9 cellular contexts compared by ENCODE assay signal in genomic region chr10:16828114-16828568, GRCh38. TPM values are rescaled to one million over a fixed set of nuclear protein-coding genes. Genes with fewer than 3 reads are reported as not detected.
DNase-seq lines count a peak whose midpoint lies in the region; ATAC-seq and TF ChIP-seq lines count a peak whose summit lies in the region.
"Had no signal": no experiment of that assay in that cellular context is flagged by ENCODE, and none has a peak within 500 bp of the region (broad histone marks: within the 10 kb centered on the region; RNA-seq: fewer than 3 reads in every experiment).

No MANE protein-coding gene starts in this region.

- H2AFZ ChIP-seq in KMS-11 (ENCODE audit: low read depth), result peak overlapping the region; percentile 39

- no peaks in the 10 kb centered on the region for H3K27me3 ChIP-seq in KMS-11 (ENCODE audit: insufficient read depth, low read depth)
- no peaks in the 10 kb centered on the region for H3K27me3 ChIP-seq in vagina

- peak; percentile 5 for DNase-seq in DMS79 treated with DMSO at 0.1 percent for 48 hours (lab: John Stamatoyannopoulos, UW)
- peak; percentile 74 for DNase-seq in RPMI8226
- DNase-seq in activated effector memory CD4-positive, alpha-beta T cell treated with Interleukin-2 at 50 U/mL for 16 hours, result peak; percentile 18
- peak; percentile 73 for DNase-seq in foreskin melanocyte
- DNase-seq in osteocyte (ENCODE audit: extremely low spot score, unreplicated experiment), result no peak
- DNase-seq in vagina (ENCODE audit: extremely low spot score in 2 of 2), result no peak

- no peaks in the 10 kb centered on the region for H3K9me3 Mint-ChIP-seq in osteocyte (ENCODE audit: unreplicated experiment)

- H3K4me1 Mint-ChIP-seq in osteocyte (ENCODE audit: unreplicated experiment), result peaks cover 33% of the 10 kb centered on the region

- H4K20me1 ChIP-seq in KMS-11 (ENCODE audit: insufficient read depth), result no peaks in the 10 kb centered on the region

- intact Hi-C loops in vagina (cut with DNase I), result no loop called here

- TF ChIP-seq CTCF in KMS-11 (conservative IDR thresholded peaks at IDR 0.05; ENCODE audit: low read depth, low read length) (peak; percentile 78), osteocyte (IDR thresholded peaks at IDR 0.05) (peak; percentile 72), vagina (IDR thresholded peaks at IDR 0.05) (peak in 2 of 3 experiments; percentile 44 to 64)

- no peak for TF ChIP-seq POLR2A in vagina (IDR thresholded peaks at IDR 0.05)

- H3K4me2 ChIP-seq in KMS-11, result no peak overlapping the region

- peaks cover 7% of the 10 kb centered on the region for H3K4me1 ChIP-seq in KMS-11 (ENCODE audit: low read depth, poor library complexity, severe bottlenecking)
- no peaks in the 10 kb centered on the region for H3K4me1 ChIP-seq in vagina

- no peaks in the 10 kb centered on the region for H3K9me3 ChIP-seq in vagina

- H3K27ac Mint-ChIP-seq in osteocyte (ENCODE audit: unreplicated experiment), result peak overlapping the region; percentile 73
- H3K27ac Mint-ChIP-seq: dendritic cell treated with granulocyte-macrophage colony-stimulating factor and Interleukin-4, amounts not matched to agents 40 ng/mL and 50 ng/mL, for 4 days had no signal

- H3K36me3 ChIP-seq in KMS-11 (ENCODE audit: insufficient read depth) (no peaks in the 10 kb centered on the region), vagina (no peaks in the 10 kb centered on the region)

- no peaks in the 10 kb centered on the region for H3K36me3 Mint-ChIP-seq in osteocyte (ENCODE audit: unreplicated experiment)

- H3K4me3 ChIP-seq in KMS-11 (IDR thresholded peaks at IDR 0.05; ENCODE audit: insufficient read depth, low read depth, low read length) (no peak overlapping the region), vagina (no peak overlapping the region)

- peak; percentile 72 for ATAC-seq in GM21528 (IDR thresholded peaks at IDR 0.05; ENCODE audit: low FRiP score, unreplicated experiment)

- H3K79me2 ChIP-seq in KMS-11 (ENCODE audit: insufficient read depth, low read depth), result no peaks in the 10 kb centered on the region

- H3K9ac ChIP-seq in KMS-11, result no peak overlapping the region

- no peak overlapping the region for H3K4me3 Mint-ChIP-seq in osteocyte (ENCODE audit: unreplicated experiment)
- H3K4me3 Mint-ChIP-seq: dendritic cell treated with granulocyte-macrophage colony-stimulating factor and Interleukin-4, amounts not matched to agents 40 ng/mL and 50 ng/mL, for 4 days had no signal

- peaks cover 2% of the 10 kb centered on the region for H3K27me3 Mint-ChIP-seq in osteocyte (ENCODE audit: unreplicated experiment)

- H3K27ac ChIP-seq in KMS-11, result no peak overlapping the region
- no peak overlapping the region for H3K27ac ChIP-seq in vagina

RNA-seq across cellular contexts. Expression of gene RSU1, which starts 10.9 kb away (rescaled TPM):
- total RNA-seq in osteocyte (92.0 and 99.0 TPM in 2 replicates), vagina (50.3 TPM)

Comparison
In these comparisons a context has a peak if more than half of its experiments do, and no peak if none do; other contexts are left out.
1. DNase-seq: peak in DMS79 treated with DMSO at 0.1 percent for 48 hours (single experiment), RPMI8226 (single experiment), activated effector memory CD4-positive, alpha-beta T cell treated with Interleukin-2 at 50 U/mL for 16 hours (single experiment) and foreskin melanocyte (single experiment); none in osteocyte (single experiment) and vagina (0 of 2).
2. Peak in every context shown above with its lines, with median percentiles within 50 percentile points of each other: CTCF ChIP-seq.